28 cellular contexts compared by ENCODE assay signal in the genomic region with DNA sequence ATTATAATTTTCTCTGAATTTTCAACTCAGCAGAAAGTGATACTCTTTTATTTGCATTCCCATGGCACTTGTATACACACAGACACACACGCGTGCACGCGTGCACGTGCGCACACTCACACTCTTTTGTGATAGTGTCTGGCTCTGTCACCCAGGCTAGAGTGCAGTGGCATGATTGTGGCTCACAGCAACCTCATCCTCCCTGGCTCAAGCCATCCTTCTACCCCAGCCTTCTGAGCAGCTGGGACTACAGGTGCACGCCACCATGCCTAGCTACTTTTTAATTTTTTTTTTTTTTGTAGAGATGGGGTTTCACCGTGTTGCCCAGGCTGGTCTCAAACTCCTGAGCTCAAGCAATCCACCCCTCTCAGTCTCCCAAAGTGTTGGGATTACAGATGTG.
"Had no signal": no experiment of that assay in that cellular context is flagged by ENCODE, and none has a peak within 500 bp of the region (broad histone marks: within the 10 kb centered on the region; RNA-seq: fewer than 3 reads in every experiment).

No MANE protein-coding gene starts in this region.

- H3K36me3 ChIP-seq: ascending aorta, breast epithelium, cardiac muscle cell, esophagus squamous epithelium, gastroesophageal sphincter, WERI-Rb-1 had no signal

- DNase-seq: activated B cell treated with CpG ODN at 0.5 μM for 24 hours; activated CD4-positive, alpha-beta T cell treated with anti-CD3 and anti-CD28 coated beads for 48 hours; activated CD4-positive, alpha-beta T cell treated with anti-CD3 and anti-CD28 coated beads, Interleukin-2, amount 50 U/mL, for 1 hour; activated CD4-positive, alpha-beta T cell treated with anti-CD3 and anti-CD28 coated beads, Interleukin-2, amount 50 U/mL, for 48 hours; activated CD8-positive, alpha-beta memory T cell treated with anti-CD3 and anti-CD28 coated beads for 24 hours; activated CD8-positive, alpha-beta T cell treated with anti-CD3 and anti-CD28 coated beads for 36 hours; activated gamma-delta T cell; activated naive CD4-positive, alpha-beta T cell; activated naive CD4-positive, alpha-beta T cell treated with anti-CD3 and anti-CD28 coated beads, Interleukin-2, amount 10 ng/mL, durations not matched to agents 7 days and 5 days; activated naive CD8-positive, alpha-beta T cell treated with anti-CD3 and anti-CD28 coated beads, Interleukin-2, amount 10 ng/mL, durations not matched to agents 7 days and 5 days; activated T-cell treated with anti-CD3 and anti-CD28 coated beads, Interleukin-2, amount 50 U/mL, for 48 hours; central memory CD4-positive, alpha-beta T cell; cerebellar nuclear complex; dorsolateral prefrontal cortex; effector memory CD8-positive, alpha-beta T cell; esophagus squamous epithelium; foreskin melanocyte; head of caudate nucleus; T-helper 1 cell; T-helper 17 cell; T1000; WERI-Rb-1 had no signal

- H3K27me3 ChIP-seq: ascending aorta, breast epithelium, cardiac muscle cell, dorsolateral prefrontal cortex, esophagus squamous epithelium, gastroesophageal sphincter had no signal

- H3K4me1 ChIP-seq: ascending aorta, breast epithelium, esophagus squamous epithelium had no signal

- H3K27ac ChIP-seq: ascending aorta, breast epithelium, cardiac muscle cell, coronary artery, epithelial cell of prostate, esophagus squamous epithelium, gastroesophageal sphincter, WERI-Rb-1 had no signal

- H3K4me3 ChIP-seq: ascending aorta, breast epithelium, cardiac muscle cell, coronary artery, dorsolateral prefrontal cortex, esophagus squamous epithelium, gastroesophageal sphincter had no signal

- H3K9me3 ChIP-seq: ascending aorta, breast epithelium, esophagus squamous epithelium, gastroesophageal sphincter had no signal
